ENCODE assay signal across 19 cellular contexts in genomic region chr21:16573581-16573980, GRCh38.
DNase-seq lines count a peak whose midpoint lies in the region; ATAC-seq and TF ChIP-seq lines count a peak whose summit lies in the region.
"Had no signal": no experiment of that assay in that cellular context is flagged by ENCODE, and none has a peak within 500 bp of the region (broad histone marks: within the 10 kb centered on the region; RNA-seq: fewer than 3 reads in every experiment).

No MANE protein-coding gene starts in this region.

- H3K27ac ChIP-seq in fibroblast of lung (ENCODE audit: insufficient read depth, low read length) = no peak overlapping the region
- peak overlapping the region; percentile 87 for H3K27ac ChIP-seq in osteoblast (ENCODE audit: low read depth, low read length)
- H3K27ac ChIP-seq: C4-2B, gastrocnemius medialis, RWPE1 had no signal

- DNase-seq in ELR (ENCODE audit: low read depth) = peak; percentile 73
- DNase-seq in SK-MEL-5 (ENCODE audit: low read depth, low spot score) = peak; percentile 3
- DNase-seq in fibroblast of lung (ENCODE audit: low read depth in 2 of 2) = peak; percentile 42 to 90
- DNase-seq in osteoblast (ENCODE audit: insufficient read length, low spot score, missing footprints) = peak; percentile 81
- DNase-seq in DMS153 treated with DMSO at 0.1 percent for 48 hours (lab: John Stamatoyannopoulos, UW; ENCODE audit: unreplicated experiment) = no peak
- DNase-seq in activated CD8-positive, alpha-beta T cell treated with anti-CD3 and anti-CD28 coated beads, Interleukin-2, amount 10 ng/mL, durations not matched to agents 7 days and 5 days = no peak
- no peak for DNase-seq in H7
- DNase-seq: activated CD4-positive, alpha-beta T cell treated with anti-CD3 and anti-CD28 coated beads, Interleukin-2, amount 10 ng/mL, durations not matched to agents 7 days and 5 days; activated T-cell treated with anti-CD3 and anti-CD28 coated beads, Interleukin-2, amount 50 U/mL, for 72 hours; amygdala; gastrocnemius medialis; Karpas-422; naive B cell; NCI-H1930; NCI-H774 had no signal

- H3K4me2 ChIP-seq in fibroblast of lung (ENCODE audit: extremely low read depth, insufficient read depth, low read length) (no peak overlapping the region), osteoblast (ENCODE audit: insufficient read depth, low read length) (peak overlapping the region; percentile 27)

- no peak overlapping the region for H3K4me3 Mint-ChIP-seq in activated CD8-positive, alpha-beta T cell treated with anti-CD3 and anti-CD28 coated beads, Interleukin-2, amount 10 ng/mL, durations not matched to agents 7 days and 5 days
- H3K4me3 Mint-ChIP-seq: activated CD4-positive, alpha-beta T cell treated with anti-CD3 and anti-CD28 coated beads, Interleukin-2, amount 10 ng/mL, durations not matched to agents 7 days and 5 days; activated T-cell treated with anti-CD3 and anti-CD28 coated beads, Interleukin-2, amount 50 U/mL, for 72 hours; naive B cell; type B pancreatic cell had no signal

- H3K79me2 ChIP-seq in fibroblast of lung (ENCODE audit: control insufficient read depth, insufficient read depth, low read length) = no peaks in the 10 kb centered on the region
- H3K79me2 ChIP-seq in osteoblast (ENCODE audit: insufficient read depth, low read length) = no peaks in the 10 kb centered on the region

- H3K27ac Mint-ChIP-seq in activated CD8-positive, alpha-beta T cell treated with anti-CD3 and anti-CD28 coated beads, Interleukin-2, amount 10 ng/mL, durations not matched to agents 7 days and 5 days = no peak overlapping the region
- H3K27ac Mint-ChIP-seq: activated CD4-positive, alpha-beta T cell treated with anti-CD3 and anti-CD28 coated beads, Interleukin-2, amount 10 ng/mL, durations not matched to agents 7 days and 5 days; activated T-cell treated with anti-CD3 and anti-CD28 coated beads, Interleukin-2, amount 50 U/mL, for 72 hours; naive B cell; type B pancreatic cell had no signal

- no peaks in the 10 kb centered on the region for H3K27me3 ChIP-seq in fibroblast of lung (ENCODE audit: control insufficient read depth, insufficient read depth, low read length)
- H3K27me3 ChIP-seq in osteoblast (ENCODE audit: insufficient read depth, low read length) = no peaks in the 10 kb centered on the region
- H3K27me3 ChIP-seq in H7 (ENCODE audit: control insufficient read depth, insufficient read depth, low read length) = no peaks in the 10 kb centered on the region
- H3K27me3 ChIP-seq: gastrocnemius medialis had no signal

- H3K27me3 Mint-ChIP-seq in activated CD8-positive, alpha-beta T cell treated with anti-CD3 and anti-CD28 coated beads, Interleukin-2, amount 10 ng/mL, durations not matched to agents 7 days and 5 days (ENCODE audit: low read depth) = no peaks in the 10 kb centered on the region
- H3K27me3 Mint-ChIP-seq: activated CD4-positive, alpha-beta T cell treated with anti-CD3 and anti-CD28 coated beads, Interleukin-2, amount 10 ng/mL, durations not matched to agents 7 days and 5 days; naive B cell; type B pancreatic cell had no signal

- POLR2A ChIA-PET in activated CD8-positive, alpha-beta T cell treated with anti-CD3 and anti-CD28 coated beads, Interleukin-2, amount 10 ng/mL, durations not matched to agents 7 days and 5 days (lab: Charles Lee) = no interaction called here

- in situ Hi-C loops in SK-MEL-5 (cut with HindIII; ENCODE audit: low pct_unique_long_range_greater_than_20kb, low sequenced_read_pairs) = no loop called here

- no peaks in the 10 kb centered on the region for H3K4me1 ChIP-seq in fibroblast of lung (ENCODE audit: control insufficient read depth, extremely low read depth, insufficient read depth, low read length)
- peaks cover 53% of the 10 kb centered on the region for H3K4me1 ChIP-seq in osteoblast (ENCODE audit: insufficient read depth, low read length)

- H3K9me3 Mint-ChIP-seq in activated CD8-positive, alpha-beta T cell treated with anti-CD3 and anti-CD28 coated beads, Interleukin-2, amount 10 ng/mL, durations not matched to agents 7 days and 5 days (ENCODE audit: insufficient read depth) = peaks cover 4% of the 10 kb centered on the region
- H3K9me3 Mint-ChIP-seq: activated CD4-positive, alpha-beta T cell treated with anti-CD3 and anti-CD28 coated beads, Interleukin-2, amount 10 ng/mL, durations not matched to agents 7 days and 5 days had no signal

- no peak overlapping the region for H3K9ac ChIP-seq in fibroblast of lung (ENCODE audit: insufficient read depth, low read length)

- H4K20me1 ChIP-seq in fibroblast of lung (ENCODE audit: control insufficient read depth, extremely low read depth, insufficient read depth, low read length) = no peaks in the 10 kb centered on the region
- H4K20me1 ChIP-seq in osteoblast (ENCODE audit: insufficient read depth, low read length) = no peaks in the 10 kb centered on the region

- no peak overlapping the region for H2AFZ ChIP-seq in fibroblast of lung (ENCODE audit: low read length)
- H2AFZ ChIP-seq in osteoblast (ENCODE audit: low read length) = no peak overlapping the region

- H3K9me3 ChIP-seq in fibroblast of lung (ENCODE audit: control insufficient read depth, insufficient read depth, low read depth, low read length) (no peaks in the 10 kb centered on the region), osteoblast (ENCODE audit: low read depth, low read length) (no peaks in the 10 kb centered on the region)
- H3K9me3 ChIP-seq: gastrocnemius medialis had no signal

- TF ChIP-seq CTCF in fibroblast of lung (conservative IDR thresholded peaks at IDR 0.05 in 1 of 2, IDR thresholded peaks at IDR 0.05 in 1 of 2; ENCODE audit: low read depth in 1 of 2, low read length in 2 of 2) = no peak
- TF ChIP-seq CTCF in osteoblast (IDR thresholded peaks at IDR 0.05; ENCODE audit: extremely low read depth, low read depth, low read length) = no peak

- ATAC-seq in activated CD8-positive, alpha-beta T cell treated with anti-CD3 and anti-CD28 coated beads, Interleukin-2, amount 10 ng/mL, durations not matched to agents 7 days and 5 days = no peak
- no peak for ATAC-seq in GM18873 (IDR thresholded peaks at IDR 0.05; ENCODE audit: low FRiP score, unreplicated experiment)
- ATAC-seq: activated T-cell treated with anti-CD3 and anti-CD28 coated beads, Interleukin-2, amount 50 U/mL, for 72 hours; gastrocnemius medialis had no signal

- H3K4me1 Mint-ChIP-seq in activated CD8-positive, alpha-beta T cell treated with anti-CD3 and anti-CD28 coated beads, Interleukin-2, amount 10 ng/mL, durations not matched to agents 7 days and 5 days (ENCODE audit: low read depth) = no peaks in the 10 kb centered on the region
- H3K4me1 Mint-ChIP-seq: activated CD4-positive, alpha-beta T cell treated with anti-CD3 and anti-CD28 coated beads, Interleukin-2, amount 10 ng/mL, durations not matched to agents 7 days and 5 days; naive B cell had no signal

- CTCF ChIA-PET in activated CD8-positive, alpha-beta T cell treated with anti-CD3 and anti-CD28 coated beads, Interleukin-2, amount 10 ng/mL, durations not matched to agents 7 days and 5 days (lab: Charles Lee) = no interaction called here

- no peak overlapping the region for H3K4me3 ChIP-seq in fibroblast of lung (replicated peaks in 1 of 4; ENCODE audit: control extremely low read depth in 1 of 4, insufficient read depth in 1 of 4, low read depth in 3 of 4, low read length in 4 of 4)
- no peak overlapping the region for H3K4me3 ChIP-seq in osteoblast (ENCODE audit: insufficient read depth, low read length)
- no peak overlapping the region for H3K4me3 ChIP-seq in H7 (ENCODE audit: insufficient read depth, low read depth, low read length)
- H3K4me3 ChIP-seq: gastrocnemius medialis had no signal

- no peaks in the 10 kb centered on the region for H3K36me3 ChIP-seq in fibroblast of lung (ENCODE audit: control insufficient read depth, insufficient read depth, low read length)
- no peaks in the 10 kb centered on the region for H3K36me3 ChIP-seq in osteoblast (ENCODE audit: insufficient read depth, low read length)
- H3K36me3 ChIP-seq in H7 (replicated peaks; ENCODE audit: control insufficient read depth, insufficient read depth, low read length) = no peaks in the 10 kb centered on the region
- H3K36me3 ChIP-seq: gastrocnemius medialis had no signal

- H3K36me3 Mint-ChIP-seq in activated CD8-positive, alpha-beta T cell treated with anti-CD3 and anti-CD28 coated beads, Interleukin-2, amount 10 ng/mL, durations not matched to agents 7 days and 5 days (ENCODE audit: low read depth) = no peaks in the 10 kb centered on the region
- H3K36me3 Mint-ChIP-seq: naive B cell had no signal

Comparison
In these comparisons a context has a peak if more than half of its experiments do, and no peak if none do; other contexts are left out.
1. DNase-seq: peak in ELR (single experiment), SK-MEL-5 (single experiment), fibroblast of lung (2 of 2) and osteoblast (single experiment); none in DMS153 treated with DMSO at 0.1 percent for 48 hours (single experiment), activated CD8-positive, alpha-beta T cell treated with anti-CD3 and anti-CD28 coated beads, Interleukin-2, amount 10 ng/mL, durations not matched to agents 7 days and 5 days (single experiment) and H7 (single experiment).